Comparison of ENCODE assay signal across 8 cellular contexts in genomic region chr3:141379250-141379872, GRCh38. TPM values are rescaled to one million over a fixed set of nuclear protein-coding genes. Genes with fewer than 3 reads are reported as not detected.
DNase-seq lines count a peak whose midpoint lies in the region; ATAC-seq and TF ChIP-seq lines count a peak whose summit lies in the region.

No MANE protein-coding gene starts in this region.

- H3K27ac ChIP-seq in neural progenitor cell (no peak overlapping the region), stomach (peak overlapping the region in 1 of 5 donors; percentile 66)

- H3F3A ChIP-seq in neural progenitor cell (ENCODE audit: low read depth): no peaks in the 10 kb centered on the region

- TF ChIP-seq POLR2A in stomach (IDR thresholded peaks at IDR 0.05): no peak

- ATAC-seq in HG02840 (IDR thresholded peaks at IDR 0.05; ENCODE audit: low FRiP score, unreplicated experiment): peak; percentile 62
- ATAC-seq in T-cell (replicated peaks in 1 of 4): peak; percentile 63 to 82 (median 68)
- ATAC-seq in stimulated activated memory B cell treated with anti-CD40 and anti-IgM and Interleukin-4, amounts not matched to agents 10 μg/mL and 1 μg/mL and 100 μg/mL, for 72 hours: peak; percentile 79

- H2AFZ ChIP-seq in neural progenitor cell (replicated peaks): no peak overlapping the region

- H3K9me3 Mint-ChIP-seq in T-cell: no peaks in the 10 kb centered on the region
- H3K9me3 Mint-ChIP-seq in stimulated activated memory B cell treated with anti-CD40 and anti-IgM and Interleukin-4, amounts not matched to agents 10 μg/mL and 1 μg/mL and 100 μg/mL, for 72 hours: no peaks in the 10 kb centered on the region
- H3K9me3 Mint-ChIP-seq in neural progenitor cell: no peaks in the 10 kb centered on the region

- H3K36me3 ChIP-seq in neural progenitor cell: no peaks in the 10 kb centered on the region
- peaks cover 0 to 18% (median 6%) of the 10 kb centered on the region in 4 donors for H3K36me3 ChIP-seq in stomach

- no peaks in the 10 kb centered on the region for H4K20me1 ChIP-seq in neural progenitor cell (ENCODE audit: low read depth)

- POLR2A ChIA-PET in T-cell (lab: Charles Lee): interaction anchor here in 1 of 2 donors (1.1 kb wide), 1 partner anchor 33 kb away, joined by 4 read pairs; no protein-coding TSS in a partner anchor

- no peaks in the 10 kb centered on the region for H3K27me3 Mint-ChIP-seq in T-cell
- H3K27me3 Mint-ChIP-seq in stimulated activated memory B cell treated with anti-CD40 and anti-IgM and Interleukin-4, amounts not matched to agents 10 μg/mL and 1 μg/mL and 100 μg/mL, for 72 hours: no peaks in the 10 kb centered on the region
- H3K27me3 Mint-ChIP-seq in neural progenitor cell (ENCODE audit: insufficient read depth, low read depth): peaks cover 3% of the 10 kb centered on the region

- TF ChIP-seq EP300 in stomach (IDR thresholded peaks at IDR 0.05): no peak

- H3K4me1 ChIP-seq in neural progenitor cell (peaks cover 16% of the 10 kb centered on the region), stomach (peaks cover 0 to 19% (median 15%) of the 10 kb centered on the region in 4 donors)

- peak overlapping the region; percentile 88 to 93 for H3K27ac Mint-ChIP-seq in T-cell
- peak overlapping the region; percentile 96 for H3K27ac Mint-ChIP-seq in stimulated activated memory B cell treated with anti-CD40 and anti-IgM and Interleukin-4, amounts not matched to agents 10 μg/mL and 1 μg/mL and 100 μg/mL, for 72 hours
- no peak overlapping the region for H3K27ac Mint-ChIP-seq in neural progenitor cell

- H3K9me3 ChIP-seq in neural progenitor cell (ENCODE audit: low read depth) (no peaks in the 10 kb centered on the region), stomach (no peaks in the 10 kb centered on the region)

- intact Hi-C loops in stomach (cut with DNase I; ENCODE audit: low total_unique reads): no loop called here

- CTCF ChIA-PET in T-cell (lab: Charles Lee): interaction anchor here (0.5 to 1.4 kb wide), 6 partner anchors 9 to 122 kb away, joined by 3 to 12 read pairs (median 4); no protein-coding TSS in a partner anchor

- no peak overlapping the region for H3K9ac ChIP-seq in neural progenitor cell

- 80 to 90% (median 87%) methylated on average over 12 of the region's 12 CpGs for WGBS in stomach, 5 donors

- in situ Hi-C loops in GM13977 (cut with MboI; ENCODE audit: low pct_unique_long_range_greater_than_20kb, low sequenced_read_pairs, unreplicated experiment): no loop called here

- H3K4me3 Mint-ChIP-seq in T-cell (peak overlapping the region; percentile 16 to 50 (median 36)), neural progenitor cell (no peak overlapping the region)
- peak overlapping the region; percentile 54 for H3K4me3 Mint-ChIP-seq in stimulated activated memory B cell treated with anti-CD40 and anti-IgM and Interleukin-4, amounts not matched to agents 10 μg/mL and 1 μg/mL and 100 μg/mL, for 72 hours

- no peak overlapping the region for H3K4me2 ChIP-seq in neural progenitor cell

- peaks cover 21 to 40% (median 39%) of the 10 kb centered on the region in 3 donors for H3K4me1 Mint-ChIP-seq in T-cell
- H3K4me1 Mint-ChIP-seq in stimulated activated memory B cell treated with anti-CD40 and anti-IgM and Interleukin-4, amounts not matched to agents 10 μg/mL and 1 μg/mL and 100 μg/mL, for 72 hours: peaks cover 63% of the 10 kb centered on the region
- peaks cover 20% of the 10 kb centered on the region for H3K4me1 Mint-ChIP-seq in neural progenitor cell

- peak; percentile 37 for DNase-seq in activated naive CD4-positive, alpha-beta T cell treated with Interleukin-2 at 50 U/mL for 16 hours
- no peak for DNase-seq in activated naive CD4-positive, alpha-beta T cell treated with anti-CD3 and anti-CD28 coated beads, Interleukin-2, amount 50 U/mL, for 16 hours
- DNase-seq in T-cell: peak in 11 of 34 experiments; percentile 2 to 22 (median 10)
- DNase-seq in GM13977 (ENCODE audit: low spot score): no peak
- DNase-seq in neural progenitor cell (ENCODE audit: low spot score): no peak
- DNase-seq in stomach: no peak

- H3K27me3 ChIP-seq in neural progenitor cell (no peaks in the 10 kb centered on the region), stomach (no peaks in the 10 kb centered on the region)

- H3K79me2 ChIP-seq in neural progenitor cell (ENCODE audit: low read depth): no peaks in the 10 kb centered on the region

- H3K4me3 ChIP-seq in neural progenitor cell (no peak overlapping the region), stomach (no peak overlapping the region)

- no peaks in the 10 kb centered on the region for H3K36me3 Mint-ChIP-seq in T-cell
- peaks cover 17% of the 10 kb centered on the region for H3K36me3 Mint-ChIP-seq in stimulated activated memory B cell treated with anti-CD40 and anti-IgM and Interleukin-4, amounts not matched to agents 10 μg/mL and 1 μg/mL and 100 μg/mL, for 72 hours
- peaks cover 25% of the 10 kb centered on the region for H3K36me3 Mint-ChIP-seq in neural progenitor cell

- TF ChIP-seq CTCF in GM13977 (IDR thresholded peaks at IDR 0.05; ENCODE audit: extremely low read depth, insufficient read depth, missing control alignments): no peak
- TF ChIP-seq CTCF in neural progenitor cell (IDR thresholded peaks at IDR 0.05): no peak
- TF ChIP-seq CTCF in stomach (IDR thresholded peaks at IDR 0.05): no peak

RNA-seq across cellular contexts. Expression of gene ZBTB38, which starts 11.1 kb away (rescaled TPM):
- 10 to 100 TPM; 38.7 to 72.3 (median 58.2) TPM for total RNA-seq in T-cell
- 16.9 and 24.5 TPM in 2 replicates for total RNA-seq in neural progenitor cell (ENCODE audit: low replicate concordance)
- 100 to 1,000 TPM in 1 of 5 donors, 10 to 100 TPM in 4; 26.9 to 253 (median 64.3) TPM for total RNA-seq in stomach
- 10 to 100 TPM in 1 of 3 donors, 1 to 10 TPM in 2; 5.3 to 10.7 (median 9.5) TPM for polyA plus RNA-seq in stomach
